In genomic region chr17:7174603-7175362, GRCh38 we compare ENCODE assay signal across 18 cellular contexts. TPM values are rescaled to one million over a fixed set of nuclear protein-coding genes. Genes with fewer than 3 reads are reported as not detected.
DNase-seq lines count a peak whose midpoint lies in the region; ATAC-seq and TF ChIP-seq lines count a peak whose summit lies in the region.
"Had no signal": no experiment of that assay in that cellular context is flagged by ENCODE, and none has a peak within 500 bp of the region (broad histone marks: within the 10 kb centered on the region; RNA-seq: fewer than 3 reads in every experiment).

No MANE protein-coding gene starts in this region.

- peaks cover 10 to 13% (median 10%) of the 10 kb centered on the region in 3 donors for H3K4me1 Mint-ChIP-seq in CD8-positive, alpha-beta memory T cell
- peaks cover 5% of the 10 kb centered on the region for H3K4me1 Mint-ChIP-seq in type B pancreatic cell (ENCODE audit: unreplicated experiment)

- H3K36me3 ChIP-seq in CD8-positive, alpha-beta memory T cell (ENCODE audit: insufficient read depth, low read length), result no peaks in the 10 kb centered on the region
- H3K36me3 ChIP-seq in HUES6 (ENCODE audit: control insufficient read depth, insufficient read depth, low read length), result no peaks in the 10 kb centered on the region
- peaks cover 9% of the 10 kb centered on the region for H3K36me3 ChIP-seq in neuron (ENCODE audit: insufficient read depth, low read length)
- H3K36me3 ChIP-seq: neutrophil, thoracic aorta had no signal

- no peak overlapping the region for H3K4me3 Mint-ChIP-seq in CD8-positive, alpha-beta memory T cell
- no peak overlapping the region for H3K4me3 Mint-ChIP-seq in type B pancreatic cell
- H3K4me3 Mint-ChIP-seq: activated CD8-positive, alpha-beta T cell treated with anti-CD3 and anti-CD28 coated beads, Interleukin-2, amount 10 ng/mL, durations not matched to agents 7 days and 5 days; activated T-cell treated with anti-CD3 and anti-CD28 coated beads, Interleukin-2, amount 50 U/mL, for 4 hours; mesothelial cell of epicardium; stimulated activated memory B cell treated with anti-CD40 and anti-IgM and Interleukin-4, amounts not matched to agents 10 μg/mL and 1 μg/mL and 100 μg/mL, for 72 hours had no signal

- H3K27ac Mint-ChIP-seq in CD8-positive, alpha-beta memory T cell, result no peak overlapping the region
- no peak overlapping the region for H3K27ac Mint-ChIP-seq in type B pancreatic cell
- H3K27ac Mint-ChIP-seq: activated CD8-positive, alpha-beta T cell treated with anti-CD3 and anti-CD28 coated beads, Interleukin-2, amount 10 ng/mL, durations not matched to agents 7 days and 5 days; mesothelial cell of epicardium; stimulated activated memory B cell treated with anti-CD40 and anti-IgM and Interleukin-4, amounts not matched to agents 10 μg/mL and 1 μg/mL and 100 μg/mL, for 72 hours had no signal

- CTCF ChIA-PET in CD8-positive, alpha-beta memory T cell (lab: Charles Lee), result no interaction called here

- no peaks in the 10 kb centered on the region for H3K9me3 ChIP-seq in CD8-positive, alpha-beta memory T cell (ENCODE audit: low read length)
- H3K9me3 ChIP-seq in HUES6 (ENCODE audit: control insufficient read depth, insufficient read depth, low read depth, low read length) (no peaks in the 10 kb centered on the region), neuron (ENCODE audit: low read length) (peaks cover 3% of the 10 kb centered on the region)
- H3K9me3 ChIP-seq: neutrophil had no signal

- no peak for ATAC-seq in GM21390 (IDR thresholded peaks at IDR 0.05; ENCODE audit: unreplicated experiment)

- H3K4me1 ChIP-seq in CD8-positive, alpha-beta memory T cell (ENCODE audit: insufficient read depth, low read length), result peaks cover 26% of the 10 kb centered on the region
- H3K4me1 ChIP-seq in HUES6 (ENCODE audit: control insufficient read depth, insufficient read depth, low read length), result peaks cover 6% of the 10 kb centered on the region
- H3K4me1 ChIP-seq in neuron (ENCODE audit: insufficient read depth, low read length), result peaks cover 20% of the 10 kb centered on the region

- DNase-seq in CD8-positive, alpha-beta memory T cell, result no peak
- DNase-seq in epidermal melanocyte (ENCODE audit: insufficient read length, low spot score), result peak; percentile 14
- DNase-seq in type B pancreatic cell (ENCODE audit: extremely low spot score, unreplicated experiment), result no peak
- no peak for DNase-seq in activated CD8-positive, alpha-beta memory T cell treated with anti-CD3 and anti-CD28 coated beads, Interleukin-2, amount 50 U/mL, for 4 hours
- DNase-seq in AML-193 (lab: John Stamatoyannopoulos, UW), result no peak
- DNase-seq: activated T-cell treated with anti-CD3 and anti-CD28 coated beads, Interleukin-2, amount 50 U/mL, for 4 hours; COR-L47; EL; kidney glomerular epithelial cell; NCI-H524 had no signal

- H3K36me3 Mint-ChIP-seq in CD8-positive, alpha-beta memory T cell, result peaks cover 0 to 7% (median 0%) of the 10 kb centered on the region in 3 donors
- H3K36me3 Mint-ChIP-seq in type B pancreatic cell, result peaks cover 6% of the 10 kb centered on the region
- H3K36me3 Mint-ChIP-seq: stimulated activated memory B cell treated with anti-CD40 and anti-IgM and Interleukin-4, amounts not matched to agents 10 μg/mL and 1 μg/mL and 100 μg/mL, for 72 hours had no signal

- H3K9me3 Mint-ChIP-seq in CD8-positive, alpha-beta memory T cell, result peaks cover 4 to 10% (median 10%) of the 10 kb centered on the region in 5 donors
- H3K9me3 Mint-ChIP-seq in type B pancreatic cell, result no peaks in the 10 kb centered on the region
- H3K9me3 Mint-ChIP-seq: activated T-cell treated with anti-CD3 and anti-CD28 coated beads, Interleukin-2, amount 50 U/mL, for 4 hours; mesothelial cell of epicardium; stimulated activated memory B cell treated with anti-CD40 and anti-IgM and Interleukin-4, amounts not matched to agents 10 μg/mL and 1 μg/mL and 100 μg/mL, for 72 hours had no signal

- TF ChIP-seq CTCF in type B pancreatic cell (conservative IDR thresholded peaks at IDR 0.05), result no peak

- peak overlapping the region; percentile 4 for H3K4me3 ChIP-seq in CD8-positive, alpha-beta memory T cell (ENCODE audit: low read length)
- peak overlapping the region; percentile 47 for H3K4me3 ChIP-seq in HUES6 (ENCODE audit: low read depth, low read length)
- H3K4me3 ChIP-seq in neuron (ENCODE audit: low read length), result peak overlapping the region; percentile 63

- peaks cover 18% of the 10 kb centered on the region for H3K27me3 ChIP-seq in CD8-positive, alpha-beta memory T cell (ENCODE audit: insufficient read depth, low read length, poor library complexity, severe bottlenecking)
- H3K27me3 ChIP-seq in HUES6 (ENCODE audit: control insufficient read depth, insufficient read depth, low read length) (peaks cover 35% of the 10 kb centered on the region), neuron (ENCODE audit: insufficient read depth, low read length) (no peaks in the 10 kb centered on the region)

- no peak overlapping the region for H2AFZ ChIP-seq in neuron (ENCODE audit: low read depth, low read length)

- H3K27ac ChIP-seq in CD8-positive, alpha-beta memory T cell (ENCODE audit: low read depth, low read length), result no peak overlapping the region
- H3K27ac ChIP-seq in HUES6 (ENCODE audit: low read depth, low read length), result no peak overlapping the region
- H3K27ac ChIP-seq: neutrophil, thoracic aorta had no signal

- H3K27me3 Mint-ChIP-seq in CD8-positive, alpha-beta memory T cell, result peaks cover 14 to 19% of the 10 kb centered on the region in 2 donors
- H3K27me3 Mint-ChIP-seq in type B pancreatic cell, result no peaks in the 10 kb centered on the region

- H3K9ac ChIP-seq in HUES6 (ENCODE audit: low read length), result no peak overlapping the region

- POLR2A ChIA-PET in CD8-positive, alpha-beta memory T cell (lab: Charles Lee), result no interaction called here

RNA-seq across cellular contexts. Expression of gene ASGR1, which starts 4.4 kb away (rescaled TPM):
- under 1 TPM; 0.46 to 0.55 TPM for total RNA-seq in CD8-positive, alpha-beta memory T cell
- not detected for polyA plus RNA-seq in CD8-positive, alpha-beta memory T cell
- total RNA-seq in type B pancreatic cell (ENCODE audit: low replicate concordance), result 7.5 and 9.7 TPM in 2 replicates

RNA-seq across cellular contexts. Expression of gene DLG4, which starts 44.9 kb away (rescaled TPM):
- 1 to 10 TPM; 3.5 to 4.4 TPM for total RNA-seq in CD8-positive, alpha-beta memory T cell
- polyA plus RNA-seq in CD8-positive, alpha-beta memory T cell, result 0.45 TPM
- 7.8 and 46.1 TPM in 2 replicates for total RNA-seq in type B pancreatic cell (ENCODE audit: low replicate concordance)

RNA-seq across cellular contexts. Expression of gene ACADVL, which starts 45.0 kb away (rescaled TPM):
- total RNA-seq in CD8-positive, alpha-beta memory T cell, result 100 to 1,000 TPM; 281 to 288 TPM
- 109 TPM for polyA plus RNA-seq in CD8-positive, alpha-beta memory T cell
- total RNA-seq in type B pancreatic cell (ENCODE audit: low replicate concordance), result 573 and 617 TPM in 2 replicates

RNA-seq across cellular contexts. Expression of gene DVL2, which starts 59.5 kb away (rescaled TPM):
- total RNA-seq in CD8-positive, alpha-beta memory T cell, result 10 to 100 TPM; 61.8 to 65.5 TPM
- 24.0 TPM for polyA plus RNA-seq in CD8-positive, alpha-beta memory T cell
- total RNA-seq in type B pancreatic cell (ENCODE audit: low replicate concordance), result 62.8 and 93.9 TPM in 2 replicates

Comparison
In these comparisons a context has a peak if more than half of its experiments do, and no peak if none do; other contexts are left out.
1. H3K4me3 ChIP-seq: peak in every context shown above with its lines; median percentile 63 in neuron; 47 in HUES6; 4 in CD8-positive, alpha-beta memory T cell.